22 cellular contexts compared by ENCODE assay signal in the genomic region with DNA sequence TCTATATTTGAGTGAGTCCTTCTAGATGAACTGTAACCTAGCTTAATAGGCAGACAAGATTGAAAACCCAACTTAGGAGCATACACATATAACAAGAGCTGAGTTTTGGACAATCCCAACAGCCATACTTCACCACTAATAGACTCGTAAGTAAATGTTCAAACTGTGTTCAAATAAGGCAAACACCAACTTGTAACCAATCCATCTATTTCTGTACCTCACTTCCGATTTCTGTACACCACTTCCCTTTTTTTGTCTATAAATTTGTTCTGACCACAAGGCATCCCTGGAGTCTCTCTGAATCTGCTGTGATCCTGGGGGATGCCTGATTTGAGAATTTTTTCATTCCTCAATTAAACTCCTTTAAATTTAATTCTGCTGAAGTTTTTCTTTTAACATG.
"Had no signal": no experiment of that assay in that cellular context is flagged by ENCODE, and none has a peak within 500 bp of the region (broad histone marks: within the 10 kb centered on the region; RNA-seq: fewer than 3 reads in every experiment).

No MANE protein-coding gene starts in this region.

- H3K27me3 ChIP-seq: brain microvascular endothelial cell, spleen, upper lobe of right lung had no signal

- H3K9me3 ChIP-seq: upper lobe of right lung had no signal

- H3K4me3 ChIP-seq: spleen, upper lobe of right lung had no signal

- H3K27ac ChIP-seq: brain microvascular endothelial cell, epithelial cell of prostate, spleen, upper lobe of right lung, VCaP had no signal

- H3K4me1 ChIP-seq: spleen, upper lobe of right lung had no signal

- FAIRE-seq: colon had no signal

- DNase-seq: activated CD4-positive, CD25-positive, alpha-beta regulatory T cell treated with anti-CD3 and anti-CD28 coated beads, Interleukin-2, amount 50 U/mL, for 72 hours; activated CD8-positive, alpha-beta memory T cell treated with anti-CD3 and anti-CD28 coated beads for 24 hours; activated effector memory CD4-positive, alpha-beta T cell treated with anti-CD3 and anti-CD28 coated beads, Interleukin-2, amount 50 U/mL, for 16 hours; activated naive CD4-positive, alpha-beta T cell treated with anti-CD3 and anti-CD28 coated beads, Interleukin-2, amount 50 U/mL, for 16 hours; activated T-cell treated with anti-CD3 and anti-CD28 coated beads, Interleukin-2, amount 50 U/mL, for 72 hours; aorta; brain microvascular endothelial cell; central memory CD4-positive, alpha-beta T cell; endodermal cell; foreskin fibroblast; hypothalamus; islet precursor cell; left colon; occipital lobe; retina; spleen; stimulated activated CD4-positive, alpha-beta T cell treated with anti-CD3 and anti-CD28 coated beads, Interleukin-4, amount 100 ng/mL, for 4 hours; stimulated activated naive B cell treated with anti-CD40 and anti-IgM and Interleukin-4, amounts not matched to agents 10 μg/mL and 1 μg/mL and 100 μg/mL, for 72 hours; upper lobe of right lung had no signal

- H3K36me3 ChIP-seq: brain microvascular endothelial cell, spleen, upper lobe of right lung had no signal

- ATAC-seq: activated T-cell treated with anti-CD3 and anti-CD28 coated beads, Interleukin-2, amount 50 U/mL, for 72 hours; left colon; stimulated activated naive B cell treated with anti-CD40 and anti-IgM and Interleukin-4, amounts not matched to agents 10 μg/mL and 1 μg/mL and 100 μg/mL, for 72 hours; upper lobe of right lung had no signal
